ENCODE assay signal across 13 cellular contexts in the genomic region with DNA sequence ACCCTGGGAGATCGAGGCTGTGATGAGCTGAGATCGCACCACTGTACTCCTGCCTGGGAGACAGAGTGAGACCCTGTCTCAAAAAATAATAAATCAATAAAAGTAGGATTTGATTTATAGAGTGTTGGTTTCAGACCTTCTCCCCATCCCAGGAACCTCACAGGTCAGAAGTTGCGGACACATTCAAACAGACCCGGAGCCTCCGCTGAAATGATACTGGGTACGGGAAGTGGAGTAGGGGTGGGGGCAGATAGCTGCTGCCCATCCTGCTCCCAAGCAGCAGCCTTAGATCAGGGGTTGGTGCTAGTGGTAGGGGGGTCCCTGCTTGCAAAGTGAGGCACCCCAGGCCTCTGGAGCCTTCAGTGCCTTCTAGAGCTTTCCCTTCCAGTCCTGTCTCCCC.
"Had no signal": no experiment of that assay in that cellular context is flagged by ENCODE, and none has a peak within 500 bp of the region (broad histone marks: within the 10 kb centered on the region; RNA-seq: fewer than 3 reads in every experiment).

No MANE protein-coding gene starts in this region.

- H3K27me3 Mint-ChIP-seq: activated naive CD8-positive, alpha-beta T cell treated with anti-CD3 and anti-CD28 coated beads for 36 hours; brain; dendritic cell treated with granulocyte-macrophage colony-stimulating factor and Interleukin-4, amounts not matched to agents 40 ng/mL and 50 ng/mL, for 4 days; stimulated activated memory B cell treated with anti-CD40 and anti-IgM and Interleukin-4, amounts not matched to agents 10 μg/mL and 1 μg/mL and 100 μg/mL, for 72 hours had no signal

- H3K4me2 ChIP-seq: SK-N-SH had no signal

- H3K9ac ChIP-seq: SK-N-SH had no signal

- H3K36me3 ChIP-seq: upper lobe of left lung had no signal

- H3K4me3 ChIP-seq: upper lobe of left lung had no signal

- H3K4me3 Mint-ChIP-seq: activated naive CD8-positive, alpha-beta T cell treated with anti-CD3 and anti-CD28 coated beads for 36 hours; activated T-cell treated with anti-CD3 and anti-CD28 coated beads, Interleukin-2, amount 50 U/mL, for 72 hours; brain; dendritic cell treated with granulocyte-macrophage colony-stimulating factor and Interleukin-4, amounts not matched to agents 40 ng/mL and 50 ng/mL, for 4 days; stimulated activated memory B cell treated with anti-CD40 and anti-IgM and Interleukin-4, amounts not matched to agents 10 μg/mL and 1 μg/mL and 100 μg/mL, for 72 hours had no signal

- ATAC-seq: activated T-cell treated with anti-CD3 and anti-CD28 coated beads, Interleukin-2, amount 50 U/mL, for 72 hours; stimulated activated memory B cell treated with anti-CD40 and anti-IgM and Interleukin-4, amounts not matched to agents 10 μg/mL and 1 μg/mL and 100 μg/mL, for 72 hours had no signal

- H3K27ac Mint-ChIP-seq: activated naive CD8-positive, alpha-beta T cell treated with anti-CD3 and anti-CD28 coated beads for 36 hours; brain; dendritic cell treated with granulocyte-macrophage colony-stimulating factor and Interleukin-4, amounts not matched to agents 40 ng/mL and 50 ng/mL, for 4 days; stimulated activated memory B cell treated with anti-CD40 and anti-IgM and Interleukin-4, amounts not matched to agents 10 μg/mL and 1 μg/mL and 100 μg/mL, for 72 hours had no signal

- DNase-seq: activated CD4-positive, alpha-beta T cell treated with anti-CD3 and anti-CD28 coated beads for 1 hour; activated CD4-positive, alpha-beta T cell treated with anti-CD3 and anti-CD28 coated beads, Interleukin-2, amount 50 U/mL, for 4 hours; activated naive CD8-positive, alpha-beta T cell treated with anti-CD3 and anti-CD28 coated beads for 36 hours; activated T-cell treated with anti-CD3 and anti-CD28 coated beads, Interleukin-2, amount 50 U/mL, for 72 hours; SK-N-SH; stimulated activated CD4-positive, alpha-beta T cell treated with anti-CD3 and anti-CD28 coated beads, Interleukin-12 subunit alpha, Interleukin-12 subunit beta, amount 100 ng/mL, for 4 hours; stimulated activated CD4-positive, alpha-beta T cell treated with anti-CD3 and anti-CD28 coated beads, Interleukin-2, amount 100 ng/mL, for 24 hours; T-helper 1 cell; T1000; upper lobe of left lung had no signal

- H3K27me3 ChIP-seq: upper lobe of left lung had no signal

- H3K9me3 ChIP-seq: SK-N-SH, upper lobe of left lung had no signal

- H3K9me3 Mint-ChIP-seq: dendritic cell treated with granulocyte-macrophage colony-stimulating factor and Interleukin-4, amounts not matched to agents 40 ng/mL and 50 ng/mL, for 4 days; stimulated activated memory B cell treated with anti-CD40 and anti-IgM and Interleukin-4, amounts not matched to agents 10 μg/mL and 1 μg/mL and 100 μg/mL, for 72 hours had no signal
